Comparison of ENCODE assay signal across 8 cellular contexts in the genomic region with DNA sequence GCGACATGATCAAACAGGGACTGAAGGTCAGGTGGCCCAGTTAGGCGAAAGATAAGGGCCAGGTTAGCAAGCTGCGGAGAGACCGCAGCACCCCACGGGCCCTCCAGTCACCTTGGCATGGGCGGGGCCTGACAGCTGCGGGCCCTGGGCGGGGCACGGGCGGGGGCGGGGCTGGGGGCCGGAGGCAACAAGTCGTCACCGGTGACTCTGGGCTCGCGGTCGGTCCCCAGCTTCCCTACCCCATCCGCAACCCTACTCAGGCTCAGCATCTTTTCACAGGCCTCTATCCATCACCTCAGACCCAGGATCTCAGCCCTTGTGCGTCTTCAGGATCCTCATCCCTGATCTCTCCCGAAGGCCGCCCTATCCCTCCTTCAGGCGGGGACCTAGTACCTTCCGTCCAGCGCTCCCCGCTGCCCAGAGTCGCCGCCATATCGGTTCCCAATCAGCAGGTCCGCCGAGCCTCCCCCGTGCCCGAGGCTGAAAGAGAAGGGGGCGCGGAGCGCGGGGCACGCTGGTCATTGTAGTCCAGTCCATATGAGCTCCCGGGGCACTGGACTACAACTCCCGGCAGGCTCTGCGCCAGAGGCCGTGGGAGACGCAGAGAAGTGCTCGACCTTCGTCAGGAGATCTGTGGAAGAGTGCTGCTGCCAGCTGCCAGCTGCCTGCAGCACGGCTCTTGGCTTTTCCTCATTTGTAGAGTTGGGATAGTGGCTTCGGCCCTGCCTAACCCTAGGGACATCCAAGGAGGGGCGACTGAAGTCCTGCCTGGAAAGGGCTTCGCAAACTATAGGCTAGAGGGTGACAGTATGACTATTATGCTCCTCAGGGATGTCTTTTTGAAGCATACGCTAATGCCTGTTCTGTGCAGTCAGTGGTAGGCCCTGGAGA. TPM values are rescaled to one million over a fixed set of nuclear protein-coding genes. Genes with fewer than 3 reads are reported as not detected.
A peak's percentile ranks its signal among the peaks of the same experiment; 100 is the strongest.
DNase-seq lines count a peak whose midpoint lies in the region; ATAC-seq and TF ChIP-seq lines count a peak whose summit lies in the region.

A gene (minus strand): TSS at position 513 of the 891 bp plus-strand sequence. CDS start 80 bp downstream, at position 433.

- H3K36me3 Mint-ChIP-seq in natural killer cell treated with Interleukin-12 subunit alpha and Interleukin-12 subunit beta and Interleukin-15 and Interleukin-18, amount 100 ng/mL, for 72 hours, result no peaks in the 10 kb centered on the region
- peaks cover 21% of the 10 kb centered on the region for H3K36me3 Mint-ChIP-seq in stimulated activated naive CD8-positive, alpha-beta T cell treated with anti-CD3 and anti-CD28 coated beads, Interleukin-15, Interleukin-2, amounts not matched to agents 100 ng/mL and 50 ng/mL, for 24 hours (ENCODE audit: low read depth)

- H3K36me3 ChIP-seq in H7 (replicated peaks; ENCODE audit: control insufficient read depth, insufficient read depth, low read length), result peaks cover under 1% of the 10 kb centered on the region

- DNase-seq in ELF-1 (ENCODE audit: low read depth, low spot score) (peak; percentile 94), H7 (peak; percentile 97), M059J (ENCODE audit: low read depth) (peak; percentile 87), SHP77 (lab: John Stamatoyannopoulos, UW) (peak; percentile 97 to 98), fibroblast of the aortic adventitia (ENCODE audit: low read depth) (peak; percentile 90)
- DNase-seq in activated effector memory CD4-positive, alpha-beta T cell treated with Interleukin-2 at 50 U/mL for 16 hours, result peak; percentile 80
- peak; percentile 90 for DNase-seq in natural killer cell treated with Interleukin-12 subunit alpha and Interleukin-12 subunit beta and Interleukin-15 and Interleukin-18, amount 100 ng/mL, for 72 hours (ENCODE audit: low spot score)

- H3K9me3 Mint-ChIP-seq in natural killer cell treated with Interleukin-12 subunit alpha and Interleukin-12 subunit beta and Interleukin-15 and Interleukin-18, amount 100 ng/mL, for 72 hours, result no peaks in the 10 kb centered on the region
- no peaks in the 10 kb centered on the region for H3K9me3 Mint-ChIP-seq in stimulated activated naive CD8-positive, alpha-beta T cell treated with anti-CD3 and anti-CD28 coated beads, Interleukin-15, Interleukin-2, amounts not matched to agents 100 ng/mL and 50 ng/mL, for 24 hours

- peak; percentile 97 to 99 for ATAC-seq in natural killer cell treated with Interleukin-12 subunit alpha and Interleukin-12 subunit beta and Interleukin-15 and Interleukin-18, amount 100 ng/mL, for 72 hours

- no peak for TF ChIP-seq CTCF in fibroblast of the aortic adventitia (IDR thresholded peaks at IDR 0.05; ENCODE audit: insufficient read depth, low read length)

- peaks cover 0 to 7% of the 10 kb centered on the region in 2 donors for H3K27me3 Mint-ChIP-seq in natural killer cell treated with Interleukin-12 subunit alpha and Interleukin-12 subunit beta and Interleukin-15 and Interleukin-18, amount 100 ng/mL, for 72 hours
- no peaks in the 10 kb centered on the region for H3K27me3 Mint-ChIP-seq in stimulated activated naive CD8-positive, alpha-beta T cell treated with anti-CD3 and anti-CD28 coated beads, Interleukin-15, Interleukin-2, amounts not matched to agents 100 ng/mL and 50 ng/mL, for 24 hours

- H3K4me3 ChIP-seq in H7 (ENCODE audit: insufficient read depth, low read depth, low read length) (peak within 1 kb of the TSS; percentile 83), fibroblast of the aortic adventitia (ENCODE audit: low read depth, low read length) (peak within 1 kb of the TSS; percentile 97)

- peak within 1 kb of the TSS; percentile 97 for H3K4me3 Mint-ChIP-seq in natural killer cell treated with Interleukin-12 subunit alpha and Interleukin-12 subunit beta and Interleukin-15 and Interleukin-18, amount 100 ng/mL, for 72 hours
- peak within 1 kb of the TSS; percentile 99 for H3K4me3 Mint-ChIP-seq in stimulated activated naive CD8-positive, alpha-beta T cell treated with anti-CD3 and anti-CD28 coated beads, Interleukin-15, Interleukin-2, amounts not matched to agents 100 ng/mL and 50 ng/mL, for 24 hours

- peak within 1 kb of the TSS; percentile 90 to 97 for H3K27ac Mint-ChIP-seq in natural killer cell treated with Interleukin-12 subunit alpha and Interleukin-12 subunit beta and Interleukin-15 and Interleukin-18, amount 100 ng/mL, for 72 hours
- peak within 1 kb of the TSS; percentile 99 for H3K27ac Mint-ChIP-seq in stimulated activated naive CD8-positive, alpha-beta T cell treated with anti-CD3 and anti-CD28 coated beads, Interleukin-15, Interleukin-2, amounts not matched to agents 100 ng/mL and 50 ng/mL, for 24 hours

- H3K27me3 ChIP-seq in H7 (ENCODE audit: control insufficient read depth, insufficient read depth, low read length), result no peaks in the 10 kb centered on the region; the same call in 1 of the 2 replicates

- peaks cover 26 to 41% of the 10 kb centered on the region in 2 donors for H3K4me1 Mint-ChIP-seq in natural killer cell treated with Interleukin-12 subunit alpha and Interleukin-12 subunit beta and Interleukin-15 and Interleukin-18, amount 100 ng/mL, for 72 hours (ENCODE audit: low read depth in 2 of 2)
- peaks cover 55% of the 10 kb centered on the region for H3K4me1 Mint-ChIP-seq in stimulated activated naive CD8-positive, alpha-beta T cell treated with anti-CD3 and anti-CD28 coated beads, Interleukin-15, Interleukin-2, amounts not matched to agents 100 ng/mL and 50 ng/mL, for 24 hours (ENCODE audit: low read depth)

RNA-seq across cellular contexts. Expression of the gene that starts here (rescaled TPM):
- total RNA-seq in H7 (2014; rRNA removed; shearing (Covaris generic)), result 6.3 and 9.8 TPM in 2 replicates
- 12.1 and 16.0 TPM in 2 replicates for total RNA-seq in M059J (2014; rRNA removed; shearing (Covaris generic))
- total RNA-seq in fibroblast of the aortic adventitia (ENCODE audit: low replicate concordance), result 4.7 and 9.9 TPM in 2 replicates
- 10 to 100 TPM; 11.9 to 12.6 TPM for total RNA-seq in natural killer cell treated with Interleukin-12 subunit alpha and Interleukin-12 subunit beta and Interleukin-15 and Interleukin-18, amount 100 ng/mL, for 72 hours

Comparison
In these comparisons a context has a peak if more than half of its experiments do, and no peak if none do; other contexts are left out.
1. Peak in every context shown above with its lines: DNase-seq, ATAC-seq and H3K4me3 ChIP-seq.